19 cellular contexts compared by ENCODE assay signal in the genomic region with DNA sequence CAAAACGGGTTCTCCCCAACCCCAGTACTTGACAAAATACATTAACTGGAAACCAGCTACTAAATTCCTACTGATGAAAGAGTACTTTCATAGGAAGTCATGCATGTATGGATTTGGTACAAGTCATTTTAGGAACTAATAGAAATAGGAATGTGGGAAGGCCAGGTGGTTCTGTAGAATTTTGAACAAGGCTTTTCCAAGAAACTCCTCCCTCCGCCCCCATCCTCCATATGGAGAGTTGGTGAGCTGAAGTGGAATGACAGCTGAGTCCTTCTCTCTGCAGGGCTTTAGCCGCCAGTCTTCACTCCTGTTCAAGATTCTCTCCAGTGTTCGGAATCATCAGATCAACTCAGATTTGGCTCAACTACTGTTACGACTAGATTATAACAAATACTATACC. TPM values are rescaled to one million over a fixed set of nuclear protein-coding genes. Genes with fewer than 3 reads are reported as not detected.
DNase-seq lines count a peak whose midpoint lies in the region; ATAC-seq and TF ChIP-seq lines count a peak whose summit lies in the region.
"Had no signal": no experiment of that assay in that cellular context is flagged by ENCODE, and none has a peak within 500 bp of the region (broad histone marks: within the 10 kb centered on the region; RNA-seq: fewer than 3 reads in every experiment).

No MANE protein-coding gene starts in this region.

- no peaks in the 10 kb centered on the region for H3K27me3 Mint-ChIP-seq in T-helper 2 cell treated with Interferon-gamma antibody and Interleukin-4, amounts not matched to agents 5 μg/mL and 100 μg/mL, for 36 hours (ENCODE audit: low read depth)
- no peaks in the 10 kb centered on the region for H3K27me3 Mint-ChIP-seq in T-cell
- no peaks in the 10 kb centered on the region for H3K27me3 Mint-ChIP-seq in memory B cell

- peaks cover 9% of the 10 kb centered on the region for H3K4me1 Mint-ChIP-seq in T-helper 2 cell treated with Interferon-gamma antibody and Interleukin-4, amounts not matched to agents 5 μg/mL and 100 μg/mL, for 36 hours (ENCODE audit: low read depth)
- peaks cover 2 to 9% (median 8%) of the 10 kb centered on the region in 3 donors for H3K4me1 Mint-ChIP-seq in T-cell
- no peaks in the 10 kb centered on the region for H3K4me1 Mint-ChIP-seq in memory B cell

- H3K4me1 ChIP-seq in BE2C = peaks cover 12% of the 10 kb centered on the region
- H3K4me1 ChIP-seq: BLaER1 treated with 17β-estradiol and CSF1 and Interleukin-3, amounts not matched to agents 10 nM and 100 nM; Caco-2 had no signal

- no peak overlapping the region for H3K4me3 Mint-ChIP-seq in T-helper 2 cell treated with Interferon-gamma antibody and Interleukin-4, amounts not matched to agents 5 μg/mL and 100 μg/mL, for 36 hours
- no peak overlapping the region for H3K4me3 Mint-ChIP-seq in T-cell
- H3K4me3 Mint-ChIP-seq in memory B cell = no peak overlapping the region

- H3K36me3 Mint-ChIP-seq in T-helper 2 cell treated with Interferon-gamma antibody and Interleukin-4, amounts not matched to agents 5 μg/mL and 100 μg/mL, for 36 hours (ENCODE audit: low read depth) = peaks cover 62% of the 10 kb centered on the region
- H3K36me3 Mint-ChIP-seq in T-cell (peaks cover 67% of the 10 kb centered on the region), memory B cell (peaks cover 52% of the 10 kb centered on the region)

- ATAC-seq in T-cell (replicated peaks in 1 of 4) (no peak), memory B cell (ENCODE audit: low read depth) (no peak), HG02852 (IDR thresholded peaks at IDR 0.05; ENCODE audit: unreplicated experiment) (no peak)
- ATAC-seq: HepG2 had no signal

- H3K9me3 ChIP-seq in BE2C = no peaks in the 10 kb centered on the region
- H3K9me3 ChIP-seq: BLaER1 treated with 17β-estradiol and CSF1 and Interleukin-3, amounts not matched to agents 10 nM and 100 nM; Caco-2 had no signal

- no peak for DNase-seq in T-helper 2 cell treated with Interferon-gamma antibody and Interleukin-4, amounts not matched to agents 5 μg/mL and 100 μg/mL, for 36 hours (ENCODE audit: low spot score)
- DNase-seq in T-helper 2 cell = no peak
- DNase-seq in T-cell = no peak
- no peak for DNase-seq in memory B cell (ENCODE audit: low spot score in 2 of 2)
- no peak for DNase-seq in stimulated activated naive CD4-positive, alpha-beta T cell treated with Interleukin-2 at 50 U/mL for 16 hours (lab: John Stamatoyannopoulos, UW)
- no peak for DNase-seq in BE2C
- DNase-seq: Caco-2, DMS53, NCI-H1048, NCI-H1436 treated with DMSO at 0.1 percent for 48 hours, NCI-H2029 treated with DMSO at 0.1 percent for 48 hours, NCI-H2171 treated with DMSO at 0.1 percent for 48 hours, NCI-H82, PC-9 had no signal

- H3K27me3 ChIP-seq in BE2C = no peaks in the 10 kb centered on the region
- H3K27me3 ChIP-seq: BLaER1 treated with 17β-estradiol and CSF1 and Interleukin-3, amounts not matched to agents 10 nM and 100 nM had no signal

- CTCF ChIA-PET in T-cell (lab: Charles Lee) = no interaction called here

- TF ChIP-seq CTCF in BE2C (IDR thresholded peaks at IDR 0.05; ENCODE audit: low read depth, low read length) = no peak

- peak overlapping the region; percentile 55 for H3K27ac ChIP-seq in temporal lobe (ENCODE audit: low read depth, low read length)
- H3K27ac ChIP-seq: BLaER1 treated with 17β-estradiol and CSF1 and Interleukin-3, amounts not matched to agents 10 nM and 100 nM; KMS-11; PC-9 had no signal

- peaks cover 89% of the 10 kb centered on the region for H3K36me3 ChIP-seq in BE2C

- POLR2A ChIA-PET in T-cell (lab: Charles Lee) = no interaction called here

- H3K4me3 ChIP-seq in BE2C (ENCODE audit: low read depth, low read length) = no peak overlapping the region
- H3K4me3 ChIP-seq: BLaER1 treated with 17β-estradiol and CSF1 and Interleukin-3, amounts not matched to agents 10 nM and 100 nM; PC-9 had no signal

- H3K27ac Mint-ChIP-seq in T-helper 2 cell treated with Interferon-gamma antibody and Interleukin-4, amounts not matched to agents 5 μg/mL and 100 μg/mL, for 36 hours = peak overlapping the region; percentile 58
- H3K27ac Mint-ChIP-seq in T-cell = peak overlapping the region; percentile 36 to 56
- H3K27ac Mint-ChIP-seq in memory B cell = peak overlapping the region; percentile 43

- H3K9me3 Mint-ChIP-seq in T-helper 2 cell treated with Interferon-gamma antibody and Interleukin-4, amounts not matched to agents 5 μg/mL and 100 μg/mL, for 36 hours = no peaks in the 10 kb centered on the region
- H3K9me3 Mint-ChIP-seq in T-cell (no peaks in the 10 kb centered on the region), memory B cell (no peaks in the 10 kb centered on the region)

RNA-seq across cellular contexts. Expression of a gene that starts 33.2 kb away (rescaled TPM):
- total RNA-seq in T-cell (10 to 100 TPM; 10.4 to 24.3 (median 21.3) TPM), temporal lobe (18.9 TPM)
- polyA plus RNA-seq in BE2C (2012; ENCODE audit: insufficient read depth, insufficient read length, low read depth) = 19.7 TPM

RNA-seq across cellular contexts. Expression of a gene that starts 33.3 kb away (rescaled TPM):
- total RNA-seq in T-cell = 10 to 100 TPM; 16.6 to 38.3 (median 32.2) TPM
- total RNA-seq in temporal lobe = 33.2 TPM
- 17.1 TPM for polyA plus RNA-seq in BE2C (2012; ENCODE audit: insufficient read depth, insufficient read length, low read depth)
